In genomic region chr14:105223770-105224544, GRCh38 we compare ENCODE assay signal across 24 cellular contexts. TPM values are rescaled to one million over a fixed set of nuclear protein-coding genes. Genes with fewer than 3 reads are reported as not detected.
DNase-seq lines count a peak whose midpoint lies in the region; ATAC-seq and TF ChIP-seq lines count a peak whose summit lies in the region.
"Had no signal": no experiment of that assay in that cellular context is flagged by ENCODE, and none has a peak within 500 bp of the region (broad histone marks: within the 10 kb centered on the region; RNA-seq: fewer than 3 reads in every experiment).

No MANE protein-coding gene starts in this region.

- H3K4me3 Mint-ChIP-seq in T-helper 2 cell treated with Interferon-gamma antibody and Interleukin-4, amounts not matched to agents 5 μg/mL and 100 μg/mL, for 36 hours: no peak overlapping the region

- H3K4me3 ChIP-seq in BLaER1 treated with 17β-estradiol and CSF1 and Interleukin-3, amounts not matched to agents 10 nM and 100 nM: no peak overlapping the region; a peak in 1 of 20 replicates
- H3K4me3 ChIP-seq in PC-3 (ENCODE audit: low read length) (no peak overlapping the region), lower lobe of right lung (no peak overlapping the region), smooth muscle cell (no peak overlapping the region)
- H3K4me3 ChIP-seq: A549, Peyer's patch, SJSA1 had no signal

- no peaks in the 10 kb centered on the region for H3K9me3 ChIP-seq in BLaER1 treated with 17β-estradiol and CSF1 and Interleukin-3, amounts not matched to agents 10 nM and 100 nM (replicated peaks in 1 of 11)
- H3K9me3 ChIP-seq in PC-3 (ENCODE audit: low read length): no peaks in the 10 kb centered on the region
- no peaks in the 10 kb centered on the region for H3K9me3 ChIP-seq in lower lobe of right lung
- no peaks in the 10 kb centered on the region for H3K9me3 ChIP-seq in smooth muscle cell (replicated peaks; ENCODE audit: low read depth)
- H3K9me3 ChIP-seq: A549, BE2C, Caco-2, Peyer's patch, SJSA1 had no signal

- H3F3A ChIP-seq in PC-3 (ENCODE audit: low read length, unreplicated experiment) (no peaks in the 10 kb centered on the region), smooth muscle cell (ENCODE audit: low read depth) (no peaks in the 10 kb centered on the region)

- 0 out of 22 replicates have a peak overlapping the region, but pooled peaks of 1 of the 11 experiments have one; percentile 16 for H3K9ac ChIP-seq in BLaER1 treated with 17β-estradiol and CSF1 and Interleukin-3, amounts not matched to agents 10 nM and 100 nM
- H3K9ac ChIP-seq in PC-3 (ENCODE audit: low read length) (no peak overlapping the region), smooth muscle cell (ENCODE audit: low read depth) (no peak overlapping the region)

- peaks cover 49 to 82% (median 72%) of the 10 kb centered on the region in 11 experiments for H3K36me3 ChIP-seq in BLaER1 treated with 17β-estradiol and CSF1 and Interleukin-3, amounts not matched to agents 10 nM and 100 nM
- no peaks in the 10 kb centered on the region; the same call in 1 of the 2 replicates for H3K36me3 ChIP-seq in PC-3 (ENCODE audit: low read depth, low read length)
- H3K36me3 ChIP-seq in lower lobe of right lung: peaks cover 58% of the 10 kb centered on the region
- H3K36me3 ChIP-seq in smooth muscle cell (ENCODE audit: low read depth): no peaks in the 10 kb centered on the region

- POLR2A ChIA-PET in PC-3 (lab: Charles Lee; ENCODE audit: unreplicated experiment): no interaction called here

- H3K27ac Mint-ChIP-seq in T-helper 2 cell treated with Interferon-gamma antibody and Interleukin-4, amounts not matched to agents 5 μg/mL and 100 μg/mL, for 36 hours: no peak overlapping the region
- H3K27ac Mint-ChIP-seq: CD4-positive, alpha-beta memory T cell had no signal

- no peaks in the 10 kb centered on the region for H3K27me3 Mint-ChIP-seq in T-helper 2 cell treated with Interferon-gamma antibody and Interleukin-4, amounts not matched to agents 5 μg/mL and 100 μg/mL, for 36 hours (ENCODE audit: low read depth)
- H3K27me3 Mint-ChIP-seq: CD4-positive, alpha-beta memory T cell had no signal

- peaks cover 40 to 100% (median 91%) of the 10 kb centered on the region in 11 experiments; a peak in 21 of 22 replicates for H4K20me1 ChIP-seq in BLaER1 treated with 17β-estradiol and CSF1 and Interleukin-3, amounts not matched to agents 10 nM and 100 nM
- H4K20me1 ChIP-seq in PC-3 (ENCODE audit: low read length) (no peaks in the 10 kb centered on the region), smooth muscle cell (ENCODE audit: low read depth) (no peaks in the 10 kb centered on the region)

- no peak for ATAC-seq in PC-3
- peak; percentile 76 to 77 for ATAC-seq in lower lobe of right lung
- ATAC-seq in GM21528 (IDR thresholded peaks at IDR 0.05; ENCODE audit: low FRiP score, unreplicated experiment): no peak
- ATAC-seq in GM19463 (IDR thresholded peaks at IDR 0.05; ENCODE audit: unreplicated experiment): no peak
- ATAC-seq: A549 had no signal

- no peaks in the 10 kb centered on the region for H3K9me3 Mint-ChIP-seq in T-helper 2 cell treated with Interferon-gamma antibody and Interleukin-4, amounts not matched to agents 5 μg/mL and 100 μg/mL, for 36 hours

- H3K4me1 ChIP-seq in BLaER1 treated with 17β-estradiol and CSF1 and Interleukin-3, amounts not matched to agents 10 nM and 100 nM: peaks cover 24 to 68% (median 55%) of the 10 kb centered on the region in 10 experiments
- H3K4me1 ChIP-seq in PC-3 (ENCODE audit: insufficient read depth, low read length) (peaks cover 11% of the 10 kb centered on the region), lower lobe of right lung (no peaks in the 10 kb centered on the region), smooth muscle cell (ENCODE audit: low read depth) (no peaks in the 10 kb centered on the region)
- H3K4me1 ChIP-seq: A549, Caco-2, Peyer's patch had no signal

- no peaks in the 10 kb centered on the region for H3K4me1 Mint-ChIP-seq in T-helper 2 cell treated with Interferon-gamma antibody and Interleukin-4, amounts not matched to agents 5 μg/mL and 100 μg/mL, for 36 hours (ENCODE audit: low read depth)

- CTCF ChIA-PET in PC-3 (lab: Charles Lee): no interaction called here

- H3K9me2 ChIP-seq in PC-3 (replicated peaks; ENCODE audit: low read length): no peaks in the 10 kb centered on the region

- H3K36me3 Mint-ChIP-seq in T-helper 2 cell treated with Interferon-gamma antibody and Interleukin-4, amounts not matched to agents 5 μg/mL and 100 μg/mL, for 36 hours (ENCODE audit: low read depth): peaks cover 24% of the 10 kb centered on the region

- H3K4me2 ChIP-seq in BLaER1 treated with 17β-estradiol and CSF1 and Interleukin-3, amounts not matched to agents 10 nM and 100 nM: peak overlapping the region; percentile 46 to 76 (median 66)
- H3K4me2 ChIP-seq in PC-3 (ENCODE audit: low read length) (no peak overlapping the region), smooth muscle cell (no peak overlapping the region)
- H3K4me2 ChIP-seq: A549 had no signal

- no TSS peak for BruUV-seq in PC-3 (replicated peaks; lab: Mats Ljungman, UMichigan)

- H3K79me2 ChIP-seq in PC-3 (ENCODE audit: low read length) (no peaks in the 10 kb centered on the region), smooth muscle cell (ENCODE audit: low read depth) (no peaks in the 10 kb centered on the region)

- DNase-seq in PC-3 (no peak), lower lobe of right lung (no peak), smooth muscle cell (lab: John Stamatoyannopoulos, UW; ENCODE audit: unreplicated experiment) (no peak), middle frontal gyrus (ENCODE audit: extremely low spot score, low spot score) (no peak)
- DNase-seq in T-helper 2 cell treated with Interferon-gamma antibody and Interleukin-4, amounts not matched to agents 5 μg/mL and 100 μg/mL, for 36 hours (ENCODE audit: low spot score): no peak
- DNase-seq: BE2C; Caco-2; DND-41; GOT3; HCEC 1CT; IMR-90; NCI-H1105 treated with DMSO at 0.1 percent for 48 hours; NCI-H2029 treated with DMSO at 0.1 percent for 48 hours; NCI-H226; NCI-H510A treated with DMSO at 0.1 percent for 48 hours; NCI-H774; NK-92 treated with Interleukin-12 subunit alpha and Interleukin-12 subunit beta, amount 100 ng/mL, for 24 hours; Peyer's patch had no signal

- intact Hi-C loops in PC-3 (cut with micrococcal nuclease): no loop called here
- intact Hi-C loops in lower lobe of right lung (cut with DNase I): no loop called here

- TF ChIP-seq CTCF in PC-3 (conservative IDR thresholded peaks at IDR 0.05; ENCODE audit: low read depth, low read length): no peak
- TF ChIP-seq CTCF in lower lobe of right lung (IDR thresholded peaks at IDR 0.05): no peak
- no peak for TF ChIP-seq CTCF in smooth muscle cell (IDR thresholded peaks at IDR 0.05; ENCODE audit: borderline replicate concordance, insufficient read depth, poor library complexity, severe bottlenecking)

- H3K27me3 ChIP-seq in BLaER1 treated with 17β-estradiol and CSF1 and Interleukin-3, amounts not matched to agents 10 nM and 100 nM: no peaks in the 10 kb centered on the region; a peak in 1 of 22 replicates
- no peaks in the 10 kb centered on the region for H3K27me3 ChIP-seq in PC-3 (ENCODE audit: low read length)
- no peaks in the 10 kb centered on the region for H3K27me3 ChIP-seq in lower lobe of right lung (ENCODE audit: low read depth)
- no peaks in the 10 kb centered on the region for H3K27me3 ChIP-seq in smooth muscle cell (ENCODE audit: low read depth)
- H3K27me3 ChIP-seq: BE2C, Peyer's patch, SJSA1 had no signal

- H3K27ac ChIP-seq in BLaER1 treated with 17β-estradiol and CSF1 and Interleukin-3, amounts not matched to agents 10 nM and 100 nM: peak overlapping the region in 7 of 11 experiments; percentile 14 to 40 (median 38); a peak in 10 of 22 replicates
- H3K27ac ChIP-seq in PC-3 (ENCODE audit: low read length): peak overlapping the region; percentile 9; the same call in 1 of the 2 replicates
- H3K27ac ChIP-seq in lower lobe of right lung: peak overlapping the region; percentile 77
- H3K27ac ChIP-seq in smooth muscle cell (ENCODE audit: low read depth): peak overlapping the region; percentile 65
- H3K27ac ChIP-seq: A549, Peyer's patch, SJSA1 had no signal

- 96% methylated on average over 15 of the region's 15 CpGs for WGBS in smooth muscle cell (ENCODE audit: low lambda C conversion rate)

- H2AFZ ChIP-seq in PC-3 (ENCODE audit: low read length): no peak overlapping the region
- H2AFZ ChIP-seq in smooth muscle cell (ENCODE audit: low read depth): no peak overlapping the region

RNA-seq across cellular contexts. Expression of gene BTBD6, which starts 24.4 kb away (rescaled TPM):
- total RNA-seq in PC-3 (2014; rRNA removed): 104 and 119 TPM in 2 replicates
- total RNA-seq in lower lobe of right lung: 53.0 TPM
- 22.7 and 27.0 TPM in 2 replicates for total RNA-seq in smooth muscle cell
- polyA plus RNA-seq in smooth muscle cell: 40.3 and 41.8 TPM in 2 replicates

RNA-seq across cellular contexts. Expression of gene NUDT14, which starts 42.8 kb away (rescaled TPM):
- total RNA-seq in PC-3 (2014; rRNA removed): 50.8 and 82.1 TPM in 2 replicates
- total RNA-seq in lower lobe of right lung: 54.5 TPM
- 7.9 and 9.5 TPM in 2 replicates for total RNA-seq in smooth muscle cell
- 30.7 and 45.6 TPM in 2 replicates for polyA plus RNA-seq in smooth muscle cell

RNA-seq across cellular contexts. Expression of gene JAG2, which starts 55.4 kb away (rescaled TPM):
- total RNA-seq in PC-3 (2014; rRNA removed) (57.1 and 59.3 TPM in 2 replicates), lower lobe of right lung (29.2 TPM), smooth muscle cell (5.8 and 7.6 TPM in 2 replicates)
- polyA plus RNA-seq in smooth muscle cell: 5.0 and 10.0 TPM in 2 replicates
- polyA plus RNA-seq: CD4-positive, alpha-beta memory T cell had no signal

Comparison
In these comparisons a context has a peak if more than half of its experiments do, and no peak if none do; other contexts are left out.
1. H3K27ac ChIP-seq: peak in every context shown above with its lines; median percentile 77 in lower lobe of right lung; 65 in smooth muscle cell; 38 in BLaER1 treated with 17β-estradiol and CSF1 and Interleukin-3, amounts not matched to agents 10 nM and 100 nM; 9 in PC-3.
2. H3K4me2 ChIP-seq: peak in BLaER1 treated with 17β-estradiol and CSF1 and Interleukin-3, amounts not matched to agents 10 nM and 100 nM (11 of 11); none in PC-3 (single experiment) and smooth muscle cell (single experiment).
3. ATAC-seq: peak in lower lobe of right lung (2 of 2); none in PC-3 (single experiment), GM21528 (single experiment) and GM19463 (single experiment).